In genomic region chr19:11813801-11814706, GRCh38 we compare ENCODE assay signal across 8 cellular contexts. TPM values are rescaled to one million over a fixed set of nuclear protein-coding genes. Genes with fewer than 3 reads are reported as not detected.
DNase-seq lines count a peak whose midpoint lies in the region; ATAC-seq, FAIRE-seq and TF ChIP-seq lines count a peak whose summit lies in the region.

ZNF440 (plus strand) TSS chr19:11814273; CDS start chr19:11814448, 175 bp downstream.

- TF ChIP-seq CTCF in astrocyte of the cerebellum (IDR thresholded peaks at IDR 0.05; ENCODE audit: low read depth, low read length, missing control alignments): no peak

- DNase-seq in GM12891 (ENCODE audit: insufficient read length, low spot score): peak; percentile 90
- peak; percentile 49 for DNase-seq in NCI-H1417 treated with DMSO at 0.1 percent for 48 hours (lab: John Stamatoyannopoulos, UW)
- DNase-seq in astrocyte of the cerebellum (ENCODE audit: low read depth): peak; percentile 74
- DNase-seq in hippocampal formation (lab: John Stamatoyannopoulos, UW): peak; percentile 89 to 94
- peak; percentile 94 for DNase-seq in retina
- no peak for DNase-seq in NCI-H1694 treated with DMSO at 0.1 percent for 48 hours (lab: John Stamatoyannopoulos, UW)

- FAIRE-seq in GM12891 (lab: Jason Lieb, UNC): peak; percentile 95

- H3K4me3 ChIP-seq in astrocyte of the cerebellum (ENCODE audit: low read depth, low read length): peak within 1 kb of the TSS; percentile 84

- ATAC-seq in HG02759 (IDR thresholded peaks at IDR 0.05; ENCODE audit: unreplicated experiment): peak; percentile 99

- TF ChIP-seq POLR2A in GM12891 (IDR thresholded peaks at IDR 0.05; ENCODE audit: low read depth, low read length): peak; percentile 85

- in situ Hi-C loops in astrocyte of the cerebellum (cut with HindIII; ENCODE audit: low sequenced_read_pairs): no loop called here

- intact Hi-C loops in T-helper 2 cell treated with Interferon-gamma antibody and Interleukin-4, amounts not matched to agents 100 ng/mL and 5 ng/mL, for 36 hours (cut with micrococcal nuclease): loop anchor here (2.0 to 5.0 kb wide), 4 partner anchors 15 to 328 kb away; partner anchors contain the start of genes ZNF20, ZNF441, ZNF491 and ZNF823

TF ChIP-seq in GM12891, 5 proteins besides CTCF, POLR2A, EP300 and RAD21:
- TF ChIP-seq POU2F2 (IDR thresholded peaks at IDR 0.05; ENCODE audit: low read depth, low read length) (0 out of 2 replicates have a peak, but pooled peaks have one; percentile 13), TAF1 (IDR thresholded peaks at IDR 0.05; ENCODE audit: low read depth, low read length) (peak; percentile 76; the same call in 1 of the 2 replicates), SPI1 (IDR thresholded peaks at IDR 0.05; ENCODE audit: low read depth, low read length) (no peak), POLR2AphosphoS5 (IDR thresholded peaks at IDR 0.05; ENCODE audit: low read depth, low read length) (peak; percentile 87), PAX5 (IDR thresholded peaks at IDR 0.05; ENCODE audit: insufficient read depth, low read length, severe bottlenecking) (no peak)

RNA-seq across cellular contexts. Expression of gene ZNF440, which starts in this region (rescaled TPM):
- polyA plus RNA-seq in GM12891 (2012; ENCODE audit: low read depth, missing spikeins): 3.4 TPM
- 12.6 and 14.0 TPM in 2 replicates for total RNA-seq in T-helper 2 cell treated with Interferon-gamma antibody and Interleukin-4, amounts not matched to agents 100 ng/mL and 5 ng/mL, for 36 hours
